Comparison of ENCODE assay signal across 23 cellular contexts in the genomic region with DNA sequence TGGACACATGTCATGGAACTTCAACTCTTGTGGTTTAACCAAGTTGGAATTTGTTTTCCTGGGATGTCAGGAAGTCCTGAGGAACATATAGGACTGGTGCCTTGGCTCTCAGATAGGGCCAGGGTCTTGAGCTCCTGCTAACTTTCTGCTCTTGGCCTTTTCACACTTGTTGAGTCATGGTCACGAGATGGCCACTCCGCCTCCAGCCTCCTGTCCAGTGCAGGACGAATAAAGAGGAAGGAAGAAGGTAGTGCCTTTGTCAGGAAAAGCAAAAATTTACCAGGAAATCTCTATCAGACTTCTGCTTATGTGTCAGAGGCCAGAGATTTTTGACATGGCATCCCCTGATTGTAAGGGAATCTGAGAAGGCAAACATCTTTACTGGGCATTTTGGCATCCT.
DNase-seq lines count a peak whose midpoint lies in the region; ATAC-seq, FAIRE-seq and TF ChIP-seq lines count a peak whose summit lies in the region.
"Had no signal": no experiment of that assay in that cellular context is flagged by ENCODE, and none has a peak within 500 bp of the region (broad histone marks: within the 10 kb centered on the region; RNA-seq: fewer than 3 reads in every experiment).

No MANE protein-coding gene starts in this region.

- H3K4me1 ChIP-seq in K562 (replicated peaks in 1 of 2; ENCODE audit: control insufficient read depth in 2 of 2, insufficient read depth in 2 of 2, low read length in 2 of 2) (no peaks in the 10 kb centered on the region), left lung (peaks cover 0 to 6% of the 10 kb centered on the region in 2 donors), lower lobe of right lung (no peaks in the 10 kb centered on the region)
- H3K4me1 ChIP-seq: Caco-2, HAP-1 had no signal

- BruUV-seq in K562 (replicated peaks; lab: Mats Ljungman, UMichigan): no TSS peak

- H3K27me3 ChIP-seq in K562 (ENCODE audit: control insufficient read depth in 2 of 2, insufficient read depth in 2 of 2, low read length in 2 of 2) (no peaks in the 10 kb centered on the region), left lung (no peaks in the 10 kb centered on the region), lower lobe of right lung (ENCODE audit: low read depth) (no peaks in the 10 kb centered on the region)

- no peaks in the 10 kb centered on the region for H4K20me1 ChIP-seq in K562 (replicated peaks; ENCODE audit: control insufficient read depth, insufficient read depth, low read length)

- WGBS in K562 (ENCODE audit: insufficient coverage, low coverage, missing lambda C conversion rate): 2% methylated on average over 3 of the region's 3 CpGs

- H2AFZ ChIP-seq in K562 (ENCODE audit: low read depth, low read length): no peak overlapping the region
- H2AFZ ChIP-seq: GM23248, PC-9 had no signal

- no peaks in the 10 kb centered on the region for H3K36me3 ChIP-seq in K562 (ENCODE audit: control insufficient read depth, insufficient read depth, low read length)
- no peaks in the 10 kb centered on the region for H3K36me3 ChIP-seq in left lung
- no peaks in the 10 kb centered on the region for H3K36me3 ChIP-seq in lower lobe of right lung
- H3K36me3 ChIP-seq: HAP-1 had no signal

- in situ Hi-C loops in SK-MEL-5 (cut with HindIII; ENCODE audit: low pct_unique_long_range_greater_than_20kb, low sequenced_read_pairs): no loop called here
- in situ Hi-C loops in K562 (cut with MboI): no loop called here

- POLR2A ChIA-PET in K562 (lab: Yijun Ruan, JAX): no interaction called here

- no peak for TF ChIP-seq EP300 in K562 (IDR thresholded peaks at IDR 0.05; ENCODE audit: low read length)

- intact Hi-C loops in K562 (cut with micrococcal nuclease): no loop called here
- intact Hi-C loops in left lung (cut with DNase I): no loop called here
- intact Hi-C loops in lower lobe of right lung (cut with DNase I): no loop called here

- ATAC-seq in K562 (no peak), left lung (no peak), HG02588 (IDR thresholded peaks at IDR 0.05; ENCODE audit: unreplicated experiment) (no peak), lower lobe of right lung (no peak)

- no peak for TF ChIP-seq RAD21 in K562 (CRISPR knock-in tag; conservative IDR thresholded peaks at IDR 0.05 in 1 of 2, IDR thresholded peaks at IDR 0.05 in 1 of 2)

- no peak overlapping the region for H3K4me3 ChIP-seq in K562
- no peak overlapping the region for H3K4me3 ChIP-seq in left lung
- no peak overlapping the region for H3K4me3 ChIP-seq in lower lobe of right lung
- H3K4me3 ChIP-seq: GM23248, HAP-1, PC-9, SK-N-MC had no signal

- H3K9ac ChIP-seq in K562 (ENCODE audit: insufficient read depth in 1 of 2, low read depth in 2 of 2, low read length in 2 of 2): no peak overlapping the region
- H3K9ac ChIP-seq: GM23248 had no signal

- H3K27ac ChIP-seq in K562 (ENCODE audit: extremely low read depth, low read depth, low read length) (no peak overlapping the region), left lung (no peak overlapping the region), lower lobe of right lung (no peak overlapping the region)
- H3K27ac ChIP-seq: GM23248, PC-9, SK-N-MC had no signal

- H3K9me1 ChIP-seq in K562 (ENCODE audit: control insufficient read depth, insufficient read depth, low read length): no peaks in the 10 kb centered on the region

- peak; percentile 78 for DNase-seq in CD1c-positive myeloid dendritic cell (ENCODE audit: extremely low spot score)
- DNase-seq in SK-MEL-5 (ENCODE audit: low read depth, low spot score): peak; percentile 10
- no peak for DNase-seq in K562 (ENCODE audit: extremely low read depth in 1 of 4, low spot score in 3 of 4)
- DNase-seq in left lung: peak; percentile 50 to 62
- no peak for DNase-seq in NCI-H1930 (lab: John Stamatoyannopoulos, UW)
- no peak for DNase-seq in lower lobe of right lung
- no peak for DNase-seq in OCI-M2 (lab: John Stamatoyannopoulos, UW; ENCODE audit: unreplicated experiment)
- DNase-seq: Caco-2; CD4-positive, CD25-positive, alpha-beta regulatory T cell; DND-41; GM23248; Kasumi-1; NCI-H1694; NCI-H446 treated with DMSO at 0.1 percent for 48 hours; NCI-H526 treated with DMSO at 0.1 percent for 48 hours; PC-9; RPMI8226; SHP77 had no signal

- TF ChIP-seq CTCF in K562 (IDR thresholded peaks at IDR 0.05 in 2 of 3, conservative IDR thresholded peaks at IDR 0.05 in 1 of 3; ENCODE audit: insufficient read depth in 2 of 3, low read depth in 1 of 3, low read length in 3 of 3): no peak
- no peak for TF ChIP-seq CTCF in left lung (IDR thresholded peaks at IDR 0.05)
- no peak for TF ChIP-seq CTCF in lower lobe of right lung (IDR thresholded peaks at IDR 0.05)

- FAIRE-seq in K562 (lab: Jason Lieb, UNC): no peak
- FAIRE-seq: A204.1, GM12891 had no signal

- H3K79me2 ChIP-seq in K562 (ENCODE audit: control insufficient read depth, insufficient read depth, low read length): no peaks in the 10 kb centered on the region

- H3K9me3 ChIP-seq in K562 (replicated peaks; ENCODE audit: control insufficient read depth, insufficient read depth, low read depth, low read length): no peaks in the 10 kb centered on the region
- no peaks in the 10 kb centered on the region for H3K9me3 ChIP-seq in left lung
- no peaks in the 10 kb centered on the region for H3K9me3 ChIP-seq in lower lobe of right lung
- H3K9me3 ChIP-seq: Caco-2, HAP-1 had no signal

- H3K4me2 ChIP-seq in K562 (ENCODE audit: insufficient read depth, low read length): no peak overlapping the region
- H3K4me2 ChIP-seq: PC-9 had no signal

- no peak for TF ChIP-seq POLR2A in K562 (conservative IDR thresholded peaks at IDR 0.05)

- CTCF ChIA-PET in K562 (lab: Yijun Ruan, JAX; ENCODE audit: low intra/inter-chr PET ratio): no interaction called here

TF ChIP-seq in K562, 482 proteins besides CTCF, POLR2A, EP300 and RAD21 (continues in another document):
- TF ChIP-seq ELF4 (CRISPR knock-in tag; IDR thresholded peaks at IDR 0.05) (no peak), NUFIP1 (IDR thresholded peaks at IDR 0.05; ENCODE audit: partially characterized antibody) (no peak), CXXC5 (CRISPR knock-in tag; IDR thresholded peaks at IDR 0.05) (0 out of 2 replicates have a peak, but pooled peaks have one; percentile 26), ILK (tag; IDR thresholded peaks at IDR 0.05; ENCODE audit: borderline replicate concordance, low read depth) (no peak), BHLHE40 (IDR thresholded peaks at IDR 0.05; ENCODE audit: low read length) (peak; percentile 34; the same call in 1 of the 2 replicates), DMBX1 (CRISPR knock-in tag; IDR thresholded peaks at IDR 0.05; ENCODE audit: borderline replicate concordance) (peak; percentile 47; the same call in 1 of the 2 replicates), PKNOX1 (IDR thresholded peaks at IDR 0.05) (no peak), ZBTB17 (CRISPR knock-in tag; IDR thresholded peaks at IDR 0.05) (0 out of 2 replicates have a peak, but pooled peaks have one; percentile 32), CREB1 (IDR thresholded peaks at IDR 0.05) (no peak), CREB1 (CRISPR knock-in tag; IDR thresholded peaks at IDR 0.05) (no peak), FOXA3 (CRISPR knock-in tag; conservative IDR thresholded peaks at IDR 0.05 in 1 of 2, IDR thresholded peaks at IDR 0.05 in 1 of 2) (no peak), ZNF347 (CRISPR knock-in tag; IDR thresholded peaks at IDR 0.05; ENCODE audit: low read depth) (no peak), HNRNPH1 (optimal IDR thresholded peaks at IDR 0.05; ENCODE audit: low read depth, low read length) (no peak), ZNF79 (CRISPR knock-in tag; IDR thresholded peaks at IDR 0.05; ENCODE audit: low read depth) (no peak)
- TF ChIP-seq, protein P1, sequence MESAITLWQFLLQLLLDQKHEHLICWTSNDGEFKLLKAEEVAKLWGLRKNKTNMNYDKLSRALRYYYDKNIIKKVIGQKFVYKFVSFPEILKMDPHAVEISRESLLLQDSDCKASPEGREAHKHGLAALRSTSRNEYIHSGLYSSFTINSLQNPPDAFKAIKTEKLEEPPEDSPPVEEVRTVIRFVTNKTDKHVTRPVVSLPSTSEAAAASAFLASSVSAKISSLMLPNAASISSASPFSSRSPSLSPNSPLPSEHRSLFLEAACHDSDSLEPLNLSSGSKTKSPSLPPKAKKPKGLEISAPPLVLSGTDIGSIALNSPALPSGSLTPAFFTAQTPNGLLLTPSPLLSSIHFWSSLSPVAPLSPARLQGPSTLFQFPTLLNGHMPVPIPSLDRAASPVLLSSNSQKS (CRISPR knock-in tag; IDR thresholded peaks at IDR 0.05): no peak

Comparison
In these comparisons a context has a peak if more than half of its experiments do, and no peak if none do; other contexts are left out.
1. DNase-seq: peak in CD1c-positive myeloid dendritic cell (single experiment), SK-MEL-5 (single experiment) and left lung (2 of 2); none in K562 (0 of 4), NCI-H1930 (0 of 2), lower lobe of right lung (single experiment) and OCI-M2 (single experiment).